In genomic region chr16:30183236-30183960, GRCh38 we compare ENCODE assay signal across 8 cellular contexts. TPM values are rescaled to one million over a fixed set of nuclear protein-coding genes. Genes with fewer than 3 reads are reported as not detected.
DNase-seq lines count a peak whose midpoint lies in the region; ATAC-seq and TF ChIP-seq lines count a peak whose summit lies in the region.

Gene CORO1A (plus strand): TSS chr16:30183602. CDS start chr16:30185210, 1,608 bp downstream.

- no peaks in the 10 kb centered on the region for H3K36me3 ChIP-seq in gastroesophageal sphincter

- peak within 1 kb of the TSS; percentile 99 for H3K4me3 ChIP-seq in Jurkat, Clone E6-1 (ENCODE audit: low read length)
- H3K4me3 ChIP-seq in gastroesophageal sphincter, result peak within 1 kb of the TSS; percentile 45 to 62

- DNase-seq in COR-L47 (lab: John Stamatoyannopoulos, UW) (peak; percentile 59), SHP77 treated with DMSO at 0.1 percent for 48 hours (lab: John Stamatoyannopoulos, UW) (peak; percentile 55), activated gamma-delta T cell treated with Interleukin-2 at 50 U/mL for 16 hours (peak; percentile 83), non-pigmented ciliary epithelial cell (ENCODE audit: low read depth) (peak; percentile 8)
- DNase-seq in Jurkat, Clone E6-1 (ENCODE audit: low read depth, low spot score), result peak; percentile 82

- no peak for TF ChIP-seq EP300 in gastroesophageal sphincter (IDR thresholded peaks at IDR 0.05)

- TF ChIP-seq POLR2A in gastroesophageal sphincter (IDR thresholded peaks at IDR 0.05), result peak in 1 of 2 donors; percentile 41

- peak within 1 kb of the TSS; percentile 22 to 84 (median 84) for H3K27ac ChIP-seq in gastroesophageal sphincter

- H3K27me3 ChIP-seq in gastroesophageal sphincter, result no peaks in the 10 kb centered on the region

- peaks cover 0 to 29% (median 7%) of the 10 kb centered on the region in 3 donors for H3K4me1 ChIP-seq in gastroesophageal sphincter

- no peaks in the 10 kb centered on the region for H3K9me3 ChIP-seq in gastroesophageal sphincter

- ATAC-seq in GM21390 (IDR thresholded peaks at IDR 0.05; ENCODE audit: unreplicated experiment) (peak; percentile 42), gastroesophageal sphincter (peak; percentile 92)

- WGBS in gastroesophageal sphincter (ENCODE audit: low coverage in 1 of 2), 2 donors, result 0% methylated on average over 8 of the region's 73 CpGs; no CpG with 5 or more reads in 1 of the 2 donors

- TF ChIP-seq CTCF in gastroesophageal sphincter (IDR thresholded peaks at IDR 0.05) (no peak), subcutaneous adipose tissue (IDR thresholded peaks at IDR 0.05; ENCODE audit: low read depth) (no peak)

RNA-seq across cellular contexts. Expression of gene CORO1A, which starts in this region (rescaled TPM):
- polyA plus RNA-seq in Jurkat, Clone E6-1 (2012; ENCODE audit: insufficient read depth, insufficient read length), result 975 TPM
- total RNA-seq in gastroesophageal sphincter (10 to 100 TPM in 3 of 4 donors, 1 to 10 TPM in 1; 8.6 to 32.0 (median 13.1) TPM), subcutaneous adipose tissue (10 to 100 TPM; 17.5 to 72.6 (median 40.5) TPM)

Comparison
In these comparisons a context has a peak if more than half of its experiments do, and no peak if none do; other contexts are left out.
1. Peak in every context shown above with its lines: DNase-seq, ATAC-seq, H3K4me3 ChIP-seq and H3K27ac ChIP-seq.
2. DNase-seq: peak in every context shown above with its lines; median percentile 83 in activated gamma-delta T cell treated with Interleukin-2 at 50 U/mL for 16 hours; 82 in Jurkat, Clone E6-1; 59 in COR-L47; 55 in SHP77 treated with DMSO at 0.1 percent for 48 hours; 8 in non-pigmented ciliary epithelial cell.